ENCODE assay signal across 16 cellular contexts in genomic region chr2:104164721-104165252, GRCh38.
DNase-seq lines count a peak whose midpoint lies in the region; ATAC-seq, FAIRE-seq and TF ChIP-seq lines count a peak whose summit lies in the region.
"Had no signal": no experiment of that assay in that cellular context is flagged by ENCODE, and none has a peak within 500 bp of the region (broad histone marks: within the 10 kb centered on the region; RNA-seq: fewer than 3 reads in every experiment).

No MANE protein-coding gene starts in this region.

- no peak overlapping the region for H2BK20ac ChIP-seq in H1 (ENCODE audit: low read length)

- no peak for TF ChIP-seq EP300 in H1 (IDR thresholded peaks at IDR 0.05; ENCODE audit: borderline replicate concordance in 1 of 2, low read depth in 2 of 2, low read length in 2 of 2)

- TF ChIP-seq CTCF in GM23338 (conservative IDR thresholded peaks at IDR 0.05; ENCODE audit: low read depth in 2 of 2): no peak
- no peak for TF ChIP-seq CTCF in WTC11 (IDR thresholded peaks at IDR 0.05)
- TF ChIP-seq CTCF in H1 (IDR thresholded peaks at IDR 0.05; ENCODE audit: control extremely low read depth in 1 of 3, insufficient read depth in 1 of 3, low read depth in 1 of 3, low read length in 3 of 3): no peak

- H3K4ac ChIP-seq in H1 (replicated peaks; ENCODE audit: insufficient read length, low read depth, low read length): no peak overlapping the region

- no peak overlapping the region for H3K4me3 Mint-ChIP-seq in GM23338
- no peak overlapping the region for H3K4me3 Mint-ChIP-seq in WTC11
- H3K4me3 Mint-ChIP-seq in activated T-helper 17 cell treated with anti-CD3 and anti-CD28 coated beads, Interleukin-2, amount 50 U/mL, for 72 hours: no peak overlapping the region
- H3K4me3 Mint-ChIP-seq: CD8-positive, alpha-beta memory T cell had no signal

- H3K18ac ChIP-seq in H1 (ENCODE audit: extremely low read depth, low read length): no peak overlapping the region

- H2AK5ac ChIP-seq in H1 (ENCODE audit: low read depth, low read length): no peak overlapping the region

- H3K4me2 ChIP-seq in GM23338 (no peak overlapping the region), H1 (ENCODE audit: insufficient read depth in 1 of 2, low read depth in 2 of 2, low read length in 2 of 2) (no peak overlapping the region; a peak in 1 of 4 replicates)
- H3K4me2 ChIP-seq: BLaER1 had no signal

- FAIRE-seq in H1 (lab: Jason Lieb, UNC): no peak
- FAIRE-seq: GM12878, GM18507 had no signal

- H3K79me2 ChIP-seq in GM23338 (replicated peaks; ENCODE audit: insufficient read depth): no peaks in the 10 kb centered on the region
- H3K79me2 ChIP-seq in H1 (ENCODE audit: control insufficient read depth in 1 of 2, insufficient read depth in 2 of 2, low read length in 2 of 2): no peaks in the 10 kb centered on the region

- H4K5ac ChIP-seq in H1 (ENCODE audit: insufficient read length, low read depth, low read length): no peak overlapping the region

- no peak overlapping the region for H3K23ac ChIP-seq in H1 (ENCODE audit: insufficient read length)

- no peak overlapping the region for H2AFZ ChIP-seq in GM23338
- H2AFZ ChIP-seq in H1 (ENCODE audit: low read length): no peak overlapping the region

- no peak for TF ChIP-seq RAD21 in H1 (IDR thresholded peaks at IDR 0.05 in 1 of 2, conservative IDR thresholded peaks at IDR 0.05 in 1 of 2; ENCODE audit: low read depth in 2 of 2, low read length in 2 of 2)

- no peaks in the 10 kb centered on the region for H3K9me2 ChIP-seq in GM23338 (ENCODE audit: insufficient read depth)

- H3K36me3 ChIP-seq in GM23338 (ENCODE audit: insufficient read depth) (no peaks in the 10 kb centered on the region), H1 (ENCODE audit: control insufficient read depth in 2 of 4, insufficient read depth in 4 of 4, low read length in 3 of 4) (no peaks in the 10 kb centered on the region)
- H3K36me3 ChIP-seq: BLaER1 had no signal

- H3K4me1 Mint-ChIP-seq in GM23338 (peaks cover 11% of the 10 kb centered on the region; the same call in 2 of the 3 replicates), WTC11 (peaks cover 40% of the 10 kb centered on the region)
- no peaks in the 10 kb centered on the region for H3K4me1 Mint-ChIP-seq in activated T-helper 17 cell treated with anti-CD3 and anti-CD28 coated beads, Interleukin-2, amount 50 U/mL, for 72 hours
- H3K4me1 Mint-ChIP-seq: CD8-positive, alpha-beta memory T cell had no signal

- no peak overlapping the region for H3K56ac ChIP-seq in H1 (replicated peaks; ENCODE audit: insufficient read length, low read depth, low read length)

- H3K9me3 Mint-ChIP-seq in GM23338 (no peaks in the 10 kb centered on the region), WTC11 (peaks cover 4% of the 10 kb centered on the region; the same call in 1 of the 2 replicates)
- peaks cover 7% of the 10 kb centered on the region for H3K9me3 Mint-ChIP-seq in activated T-helper 17 cell treated with anti-CD3 and anti-CD28 coated beads, Interleukin-2, amount 50 U/mL, for 72 hours

- POLR2A ChIA-PET in WTC11 (lab: Charles Lee) (no interaction called here), H1 (lab: Charles Lee; ENCODE audit: partially characterized antibody) (no interaction called here)

- H3K27ac ChIP-seq in GM23338 (ENCODE audit: low read depth): no peak overlapping the region
- H3K27ac ChIP-seq in H1 (ENCODE audit: low read depth, low read length): no peak overlapping the region
- H3K27ac ChIP-seq: BLaER1 had no signal

- TF ChIP-seq POLR2A in H1 (IDR thresholded peaks at IDR 0.05; ENCODE audit: control extremely low read depth in 1 of 2, low read depth in 2 of 2, low read length in 2 of 2): no peak

- no peaks in the 10 kb centered on the region for H3K36me3 Mint-ChIP-seq in GM23338 (ENCODE audit: low read depth)
- no peaks in the 10 kb centered on the region for H3K36me3 Mint-ChIP-seq in WTC11
- H3K36me3 Mint-ChIP-seq in activated T-helper 17 cell treated with anti-CD3 and anti-CD28 coated beads, Interleukin-2, amount 50 U/mL, for 72 hours (ENCODE audit: low read depth): no peaks in the 10 kb centered on the region
- H3K36me3 Mint-ChIP-seq: CD8-positive, alpha-beta memory T cell had no signal

- no peaks in the 10 kb centered on the region for H3F3A ChIP-seq in GM23338 (replicated peaks; ENCODE audit: low read depth)

- no peaks in the 10 kb centered on the region for H3K23me2 ChIP-seq in H1 (ENCODE audit: low read depth, low read length)

- peak; percentile 43 for ATAC-seq in GM23338
- peak; percentile 75 for ATAC-seq in WTC11
- ATAC-seq in activated T-helper 17 cell treated with anti-CD3 and anti-CD28 coated beads, Interleukin-2, amount 50 U/mL, for 72 hours (replicated peaks): no peak
- ATAC-seq: GM12878 had no signal

- H3K4me1 ChIP-seq in GM23338 (ENCODE audit: insufficient read depth): 0 out of 2 replicates have a peak, but pooled peaks cover 8% of the 10 kb centered on the region
- peaks cover 0 to 4% (median 0%) of the 10 kb centered on the region in 4 experiments; a peak in 1 of 7 replicates for H3K4me1 ChIP-seq in H1 (replicated peaks in 1 of 4; ENCODE audit: control insufficient read depth in 3 of 4, insufficient read depth in 4 of 4, low read length in 3 of 4)
- H3K4me1 ChIP-seq: BLaER1, Caco-2 had no signal

- H3K27me3 ChIP-seq in GM23338 (ENCODE audit: insufficient read depth) (no peaks in the 10 kb centered on the region), H1 (replicated peaks in 1 of 4; ENCODE audit: control insufficient read depth in 3 of 4, extremely low read depth in 1 of 4, insufficient read depth in 3 of 4, low read length in 3 of 4) (no peaks in the 10 kb centered on the region)
- H3K27me3 ChIP-seq: BLaER1 had no signal

- 72% methylated on average over 7 of the region's 7 CpGs; no CpG with 5 or more reads in 1 of the 2 experiments for WGBS in H1 (ENCODE audit: extremely low coverage in 1 of 2, insufficient coverage in 1 of 2, insufficient read length in 1 of 2, insufficient replicate concordance in 2 of 2, low coverage in 1 of 2, low lambda C conversion rate in 2 of 2, missing lambda C conversion rate in 1 of 2), 2 experiments

- H3K27me3 Mint-ChIP-seq in GM23338 (ENCODE audit: insufficient read depth, low read depth, poor library complexity) (peaks cover 3% of the 10 kb centered on the region), WTC11 (ENCODE audit: low read depth) (no peaks in the 10 kb centered on the region)
- H3K27me3 Mint-ChIP-seq in activated T-helper 17 cell treated with anti-CD3 and anti-CD28 coated beads, Interleukin-2, amount 50 U/mL, for 72 hours: no peaks in the 10 kb centered on the region
- H3K27me3 Mint-ChIP-seq: CD8-positive, alpha-beta memory T cell had no signal

- no peaks in the 10 kb centered on the region for H3K9me3 ChIP-seq in H1 (ENCODE audit: insufficient read depth in 2 of 2, low read depth in 1 of 2, low read length in 1 of 2)
- H3K9me3 ChIP-seq: BLaER1, Caco-2 had no signal

- no peak overlapping the region for H2BK15ac ChIP-seq in H1 (ENCODE audit: low read length)

- H3K9ac ChIP-seq in H1 (replicated peaks in 1 of 4; ENCODE audit: extremely low read depth in 1 of 4, low read depth in 3 of 4, low read length in 3 of 4): no peak overlapping the region
- H3K9ac ChIP-seq: BLaER1 had no signal

- CTCF ChIA-PET in WTC11 (lab: Charles Lee): no interaction called here
- CTCF ChIA-PET in H1 (lab: Charles Lee; ENCODE audit: partially characterized antibody): no interaction called here

- no peak overlapping the region for H2BK12ac ChIP-seq in H1 (ENCODE audit: low read depth, low read length)

- H4K20me1 ChIP-seq in GM23338 (replicated peaks; ENCODE audit: insufficient read depth) (no peaks in the 10 kb centered on the region), H1 (replicated peaks in 1 of 2; ENCODE audit: control insufficient read depth in 1 of 2, insufficient read depth in 2 of 2, low read length in 2 of 2) (no peaks in the 10 kb centered on the region)
- H4K20me1 ChIP-seq: BLaER1 had no signal

- H4K8ac ChIP-seq in H1 (ENCODE audit: extremely low read depth, insufficient read depth, low read length): no peak overlapping the region

- H2BK120ac ChIP-seq in H1 (replicated peaks; ENCODE audit: low read depth, low read length): no peak overlapping the region

- no peak overlapping the region for H3K14ac ChIP-seq in H1 (ENCODE audit: insufficient read length)

- no peak overlapping the region for H3K4me3 ChIP-seq in GM23338
- H3K4me3 ChIP-seq in H1 (ENCODE audit: extremely low read depth in 1 of 4, insufficient read depth in 2 of 4, low read depth in 3 of 4, low read length in 4 of 4): no peak overlapping the region
- H3K4me3 ChIP-seq: BLaER1, GM12878 had no signal

- H3K79me1 ChIP-seq in H1 (ENCODE audit: low read depth, low read length): no peaks in the 10 kb centered on the region

- no peak overlapping the region for H3K27ac Mint-ChIP-seq in GM23338
- H3K27ac Mint-ChIP-seq in WTC11: peak overlapping the region; percentile 33; the same call in 1 of the 2 replicates
- H3K27ac Mint-ChIP-seq in activated T-helper 17 cell treated with anti-CD3 and anti-CD28 coated beads, Interleukin-2, amount 50 U/mL, for 72 hours: no peak overlapping the region
- H3K27ac Mint-ChIP-seq: CD8-positive, alpha-beta memory T cell had no signal

- H4K91ac ChIP-seq in H1 (replicated peaks; ENCODE audit: insufficient read length, low read length): no peak overlapping the region

- H2BK5ac ChIP-seq in H1 (ENCODE audit: low read depth, low read length): no peak overlapping the region

- DNase-seq in GM23338 (ENCODE audit: low spot score) (peak; percentile 17), WTC11 (ENCODE audit: low spot score) (peak; percentile 25), H1 (ENCODE audit: low read depth in 1 of 2, low spot score in 2 of 2) (peak in 1 of 2 experiments; percentile 1), iPS-NIHi7 (ENCODE audit: extremely low spot score) (peak; percentile 18), iPS-NIHi11 (ENCODE audit: low spot score) (no peak), GF-D8 (lab: John Stamatoyannopoulos, UW) (no peak)
- DNase-seq: 8988T; AML-193; Caco-2; CD8-positive, alpha-beta memory T cell; IMR-90; KBM-7 had no signal

TF ChIP-seq in GM23338, 12 proteins besides CTCF, POLR2A, EP300 and RAD21:
- TF ChIP-seq ZNF114 (CRISPR knock-in tag; IDR thresholded peaks at IDR 0.05) (peak; percentile 28; the same call in 1 of the 2 replicates), EZH2phosphoT487 (IDR thresholded peaks at IDR 0.05; ENCODE audit: unreplicated experiment) (no peak)

TF ChIP-seq in WTC11, 78 proteins besides CTCF, POLR2A, EP300 and RAD21 (continues in another document):
- no peak for TF ChIP-seq ATF1 (CRISPR knock-in tag; IDR thresholded peaks at IDR 0.05)
- no peak for TF ChIP-seq TEAD4 (CRISPR knock-in tag; IDR thresholded peaks at IDR 0.05)
- no peak for TF ChIP-seq CBFB (CRISPR knock-in tag; IDR thresholded peaks at IDR 0.05; ENCODE audit: low read depth)
- TF ChIP-seq FOXJ3 (CRISPR knock-in tag; IDR thresholded peaks at IDR 0.05; ENCODE audit: borderline replicate concordance): no peak
- TF ChIP-seq FOXK1 (CRISPR knock-in tag; IDR thresholded peaks at IDR 0.05): no peak

TF ChIP-seq in H1, 55 proteins besides CTCF, POLR2A, EP300 and RAD21 (continues in another document):
- TF ChIP-seq KDM1A (IDR thresholded peaks at IDR 0.05; ENCODE audit: borderline replicate concordance, low read length): no peak
- TF ChIP-seq CBX5 (IDR thresholded peaks at IDR 0.05; ENCODE audit: low read depth, low read length): no peak

Comparison
In these comparisons a context has a peak if more than half of its experiments do, and no peak if none do; other contexts are left out.
1. DNase-seq: peak in GM23338 (single experiment), WTC11 (single experiment) and iPS-NIHi7 (single experiment); none in iPS-NIHi11 (single experiment) and GF-D8 (single experiment).